Comparison of ENCODE assay signal across 9 cellular contexts in genomic region chr5:55421074-55421529, GRCh38.
DNase-seq lines count a peak whose midpoint lies in the region; ATAC-seq and FAIRE-seq lines count a peak whose summit lies in the region.
"Had no signal": no experiment of that assay in that cellular context is flagged by ENCODE, and none has a peak within 500 bp of the region (broad histone marks: within the 10 kb centered on the region; RNA-seq: fewer than 3 reads in every experiment).

No MANE protein-coding gene starts in this region.

- H3K36me3 ChIP-seq in small intestine (ENCODE audit: control insufficient read depth in 2 of 2, insufficient read depth in 2 of 2, low read length in 2 of 2) (peaks cover 9 to 12% of the 10 kb centered on the region in 2 donors), MG63 (peaks cover 57% of the 10 kb centered on the region)

- no peaks in the 10 kb centered on the region for H3K27me3 ChIP-seq in small intestine (ENCODE audit: control insufficient read depth in 2 of 2, insufficient read depth in 2 of 2, low read length in 2 of 2)
- no peaks in the 10 kb centered on the region for H3K27me3 ChIP-seq in MG63

- H3K9me3 ChIP-seq in small intestine (ENCODE audit: control insufficient read depth, low read depth), result no peaks in the 10 kb centered on the region
- H3K9me3 ChIP-seq in MG63, result no peaks in the 10 kb centered on the region

- H3K4me3 ChIP-seq in small intestine (ENCODE audit: low read depth in 1 of 2, low read length in 2 of 2), result no peak overlapping the region
- no peak overlapping the region for H3K4me3 ChIP-seq in MG63

- no peak for FAIRE-seq in small intestine (lab: Jason Lieb, UNC)
- no peak for FAIRE-seq in frontal cortex (lab: Jason Lieb, UNC)

- peaks cover 0 to 2% of the 10 kb centered on the region in 2 donors for H3K4me1 ChIP-seq in small intestine (ENCODE audit: control insufficient read depth in 2 of 2, insufficient read depth in 1 of 2, low read depth in 1 of 2, low read length in 1 of 2)

- DNase-seq in activated T-cell treated with anti-CD3 and anti-CD28 coated beads for 24 hours (ENCODE audit: low read depth) (peak; percentile 17), activated T-cell treated with anti-CD3 and anti-CD28 coated beads for 4 hours (no peak), small intestine (no peak), frontal cortex (ENCODE audit: low spot score in 2 of 2) (no peak), NCI-H1092 (lab: John Stamatoyannopoulos, UW) (no peak), MG63 (no peak)
- peak; percentile 51 for DNase-seq in activated T-cell treated with anti-CD3 and anti-CD28 coated beads, Interleukin-2, amount 50 U/mL, for 48 hours
- DNase-seq: kidney glomerular epithelial cell had no signal

- WGBS in small intestine, 3 donors, result 67 to 84% (median 76%) methylated on average over 4 of the region's 4 CpGs

- peak; percentile 96 for ATAC-seq in HG02852 (IDR thresholded peaks at IDR 0.05; ENCODE audit: unreplicated experiment)

- peak overlapping the region; percentile 32 to 41 for H3K27ac ChIP-seq in small intestine (ENCODE audit: low read depth in 1 of 2, low read length in 1 of 2)

Comparison
In these comparisons a context has a peak if more than half of its experiments do, and no peak if none do; other contexts are left out.
1. DNase-seq: peak in activated T-cell treated with anti-CD3 and anti-CD28 coated beads for 24 hours (single experiment) and activated T-cell treated with anti-CD3 and anti-CD28 coated beads, Interleukin-2, amount 50 U/mL, for 48 hours (2 of 2); none in activated T-cell treated with anti-CD3 and anti-CD28 coated beads for 4 hours (single experiment), small intestine (single experiment), frontal cortex (0 of 2), NCI-H1092 (single experiment) and MG63 (single experiment).